ENCODE assay signal across 10 cellular contexts in the genomic region with DNA sequence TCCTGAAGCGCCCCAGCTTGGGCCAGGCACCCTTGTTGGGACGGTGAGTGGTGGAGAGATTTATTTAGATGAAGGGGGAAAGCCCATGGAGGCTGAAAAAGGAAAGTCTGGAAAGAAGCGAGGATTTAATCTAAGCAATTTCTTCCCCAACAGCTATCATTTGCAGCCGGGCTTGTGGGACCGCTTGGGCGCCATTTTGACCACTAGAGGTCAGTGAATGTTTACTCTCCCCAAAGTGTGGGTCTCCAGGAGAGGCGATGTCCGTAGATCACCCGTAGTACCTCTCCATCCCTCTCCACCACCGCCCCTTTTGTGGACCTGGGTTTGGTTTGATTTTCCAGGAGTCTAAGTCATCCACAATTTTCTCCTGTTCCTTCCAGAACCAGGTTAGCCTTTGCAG.
DNase-seq lines count a peak whose midpoint lies in the region; ATAC-seq and TF ChIP-seq lines count a peak whose summit lies in the region.
"Had no signal": no experiment of that assay in that cellular context is flagged by ENCODE, and none has a peak within 500 bp of the region (broad histone marks: within the 10 kb centered on the region; RNA-seq: fewer than 3 reads in every experiment).

No MANE protein-coding gene starts in this region.

- ATAC-seq in HG03175 (IDR thresholded peaks at IDR 0.05; ENCODE audit: unreplicated experiment) (no peak), aorta (ENCODE audit: low FRiP score) (no peak)

- no peak overlapping the region for H3K4me3 ChIP-seq in SJCRH30
- no peak overlapping the region for H3K4me3 ChIP-seq in aorta (ENCODE audit: low read length in 2 of 2)

- no peaks in the 10 kb centered on the region for H3K36me3 ChIP-seq in SJCRH30
- H3K36me3 ChIP-seq in aorta (ENCODE audit: control insufficient read depth in 1 of 2, insufficient read depth in 2 of 2, low read length in 1 of 2), result no peaks in the 10 kb centered on the region

- WGBS in aorta, 2 donors, result 66 to 71% methylated on average over 10 of the region's 10 CpGs

- H3K27me3 ChIP-seq in SJCRH30, result no peaks in the 10 kb centered on the region
- H3K27me3 ChIP-seq in aorta (ENCODE audit: control insufficient read depth in 1 of 2, insufficient read depth in 2 of 2, low read length in 1 of 2), result no peaks in the 10 kb centered on the region

- H3K4me1 ChIP-seq in SJCRH30 (peaks cover 49% of the 10 kb centered on the region), aorta (ENCODE audit: control insufficient read depth in 1 of 2, insufficient read depth in 2 of 2, low read length in 2 of 2) (no peaks in the 10 kb centered on the region)

- TF ChIP-seq CTCF in AG09319 (IDR thresholded peaks at IDR 0.05; ENCODE audit: low read depth, low read length), result peak; percentile 18
- peak; percentile 67 for TF ChIP-seq CTCF in GM12873 (IDR thresholded peaks at IDR 0.05; ENCODE audit: insufficient read depth, low read depth, low read length, missing control alignments)

- H3K27ac ChIP-seq in SJCRH30 (no peak overlapping the region), aorta (ENCODE audit: low read depth in 1 of 2, low read length in 2 of 2) (no peak overlapping the region)

- H3K9me3 ChIP-seq in SJCRH30 (replicated peaks), result no peaks in the 10 kb centered on the region
- H3K9me3 ChIP-seq in aorta (ENCODE audit: control insufficient read depth, low read length), result no peaks in the 10 kb centered on the region

- DNase-seq in AG09319 (ENCODE audit: extremely low read depth, low read depth), result no peak
- DNase-seq in SJCRH30, result peak; percentile 26 to 45
- peak; percentile 50 for DNase-seq in iPS DF 19.7 (ENCODE audit: low read depth, low spot score)
- no peak for DNase-seq in SHP77 treated with DMSO at 0.1 percent for 48 hours (lab: John Stamatoyannopoulos, UW)
- DNase-seq in NCI-H1048 (lab: John Stamatoyannopoulos, UW), result no peak
- no peak for DNase-seq in aorta
- DNase-seq: NCI-H1105 treated with DMSO at 0.1 percent for 48 hours, T1000 had no signal

- intact Hi-C loops in aorta (cut with DNase I), result no loop called here

Comparison
In these comparisons a context has a peak if more than half of its experiments do, and no peak if none do; other contexts are left out.
1. DNase-seq: peak in SJCRH30 (2 of 2) and iPS DF 19.7 (single experiment); none in AG09319 (single experiment), SHP77 treated with DMSO at 0.1 percent for 48 hours (single experiment), NCI-H1048 (single experiment) and aorta (0 of 2).